Comparison of ENCODE assay signal across 8 cellular contexts in genomic region chr20:44990425-44990824, GRCh38. TPM values are rescaled to one million over a fixed set of nuclear protein-coding genes. Genes with fewer than 3 reads are reported as not detected.
A peak's percentile ranks its signal among the peaks of the same experiment; 100 is the strongest.
DNase-seq lines count a peak whose midpoint lies in the region; ATAC-seq, FAIRE-seq and TF ChIP-seq lines count a peak whose summit lies in the region.

No MANE protein-coding gene starts in this region.

- H3K27me3 ChIP-seq in fibroblast of lung (ENCODE audit: control insufficient read depth, insufficient read depth, low read length), result no peaks in the 10 kb centered on the region

- no peaks in the 10 kb centered on the region for H3K9me3 Mint-ChIP-seq in T-helper 2 cell treated with Interferon-gamma antibody and Interleukin-4, amounts not matched to agents 5 μg/mL and 100 μg/mL, for 36 hours

- peak overlapping the region; percentile 89 for H3K27ac Mint-ChIP-seq in T-helper 2 cell treated with Interferon-gamma antibody and Interleukin-4, amounts not matched to agents 5 μg/mL and 100 μg/mL, for 36 hours

- H2AFZ ChIP-seq in fibroblast of lung (ENCODE audit: low read length), result peak overlapping the region; percentile 47

- peak; percentile 53 for FAIRE-seq in GM19239 (lab: Jason Lieb, UNC)

- H3K79me2 ChIP-seq in fibroblast of lung (ENCODE audit: control insufficient read depth, insufficient read depth, low read length), result no peaks in the 10 kb centered on the region

- H3K4me3 ChIP-seq in fibroblast of lung (replicated peaks in 1 of 4; ENCODE audit: control extremely low read depth in 1 of 4, insufficient read depth in 1 of 4, low read depth in 3 of 4, low read length in 4 of 4), result peak overlapping the region in 2 of 4 experiments; percentile 2 to 29

- no peak for ATAC-seq in GM19452 (IDR thresholded peaks at IDR 0.05; ENCODE audit: unreplicated experiment)
- no peak for ATAC-seq in GM21367 (IDR thresholded peaks at IDR 0.05; ENCODE audit: unreplicated experiment)

- H3K36me3 Mint-ChIP-seq in T-helper 2 cell treated with Interferon-gamma antibody and Interleukin-4, amounts not matched to agents 5 μg/mL and 100 μg/mL, for 36 hours (ENCODE audit: low read depth), result peaks cover 70% of the 10 kb centered on the region

- no peak for DNase-seq in GM19239 (ENCODE audit: insufficient read length, low spot score)
- DNase-seq in T-helper 2 cell treated with Interferon-gamma antibody and Interleukin-4, amounts not matched to agents 5 μg/mL and 100 μg/mL, for 36 hours (ENCODE audit: low spot score), result peak; percentile 60
- peak in 1 of 2 donors; percentile 31 for DNase-seq in fibroblast of lung (ENCODE audit: low read depth in 2 of 2)
- peak; percentile 73 for DNase-seq in stimulated activated CD4-positive, alpha-beta T cell treated with anti-CD3 and anti-CD28 coated beads, Interleukin-4, amount 100 ng/mL, for 24 hours
- DNase-seq in NAMALWA (ENCODE audit: low spot score), result no peak
- DNase-seq in NCI-H1694 treated with DMSO at 0.1 percent for 48 hours (lab: John Stamatoyannopoulos, UW), result no peak

- H3K27ac ChIP-seq in fibroblast of lung (ENCODE audit: insufficient read depth, low read length), result no peak overlapping the region

- H3K9me3 ChIP-seq in fibroblast of lung (ENCODE audit: control insufficient read depth, insufficient read depth, low read depth, low read length), result no peaks in the 10 kb centered on the region

- peaks cover 70% of the 10 kb centered on the region for H3K4me1 Mint-ChIP-seq in T-helper 2 cell treated with Interferon-gamma antibody and Interleukin-4, amounts not matched to agents 5 μg/mL and 100 μg/mL, for 36 hours (ENCODE audit: low read depth)

- peaks cover 2% of the 10 kb centered on the region for H3K36me3 ChIP-seq in fibroblast of lung (ENCODE audit: control insufficient read depth, insufficient read depth, low read length)

- no peak overlapping the region for H3K9ac ChIP-seq in fibroblast of lung (ENCODE audit: insufficient read depth, low read length)

- peak overlapping the region; percentile 89 for H3K4me3 Mint-ChIP-seq in T-helper 2 cell treated with Interferon-gamma antibody and Interleukin-4, amounts not matched to agents 5 μg/mL and 100 μg/mL, for 36 hours

- no peaks in the 10 kb centered on the region for H3K27me3 Mint-ChIP-seq in T-helper 2 cell treated with Interferon-gamma antibody and Interleukin-4, amounts not matched to agents 5 μg/mL and 100 μg/mL, for 36 hours (ENCODE audit: low read depth)

- no peak for TF ChIP-seq CTCF in fibroblast of lung (conservative IDR thresholded peaks at IDR 0.05 in 1 of 2, IDR thresholded peaks at IDR 0.05 in 1 of 2; ENCODE audit: low read depth in 1 of 2, low read length in 2 of 2)

- H4K20me1 ChIP-seq in fibroblast of lung (ENCODE audit: control insufficient read depth, extremely low read depth, insufficient read depth, low read length), result no peaks in the 10 kb centered on the region

- no peaks in the 10 kb centered on the region for H3K4me1 ChIP-seq in fibroblast of lung (ENCODE audit: control insufficient read depth, extremely low read depth, insufficient read depth, low read length)

- peak overlapping the region; percentile 18 for H3K4me2 ChIP-seq in fibroblast of lung (ENCODE audit: extremely low read depth, insufficient read depth, low read length)

RNA-seq across cellular contexts. Expression of gene STK4, which starts 24.1 kb away (rescaled TPM):
- 22.9 and 31.7 TPM in 2 replicates for total RNA-seq in fibroblast of lung
- 19.0 and 23.4 TPM in 2 replicates for polyA plus RNA-seq in fibroblast of lung
- polyA plus RNA-seq in fibroblast of lung (2012), result 10.9 and 11.0 TPM in 2 replicates
- polyA minus RNA-seq in fibroblast of lung (ENCODE audit: low replicate concordance), result 12.8 and 21.5 TPM in 2 replicates

RNA-seq across cellular contexts. Expression of gene TOMM34, which starts 30.2 kb away (rescaled TPM):
- total RNA-seq in fibroblast of lung, result 10.5 and 15.5 TPM in 2 replicates
- 25.6 and 58.7 TPM in 2 replicates for polyA plus RNA-seq in fibroblast of lung
- 25.4 and 57.2 TPM in 2 replicates for polyA plus RNA-seq in fibroblast of lung (2012)
- 17.8 and 32.5 TPM in 2 replicates for polyA minus RNA-seq in fibroblast of lung (ENCODE audit: low replicate concordance)

Comparison
In these comparisons a context has a peak if more than half of its experiments do, and no peak if none do; other contexts are left out.
1. DNase-seq: peak in T-helper 2 cell treated with Interferon-gamma antibody and Interleukin-4, amounts not matched to agents 5 μg/mL and 100 μg/mL, for 36 hours (single experiment) and stimulated activated CD4-positive, alpha-beta T cell treated with anti-CD3 and anti-CD28 coated beads, Interleukin-4, amount 100 ng/mL, for 24 hours (single experiment); none in GM19239 (single experiment), NAMALWA (single experiment) and NCI-H1694 treated with DMSO at 0.1 percent for 48 hours (single experiment).